ENCODE assay signal across 16 cellular contexts in genomic region chr3:190053919-190054672, GRCh38.
DNase-seq lines count a peak whose midpoint lies in the region; ATAC-seq, FAIRE-seq and TF ChIP-seq lines count a peak whose summit lies in the region.
"Had no signal": no experiment of that assay in that cellular context is flagged by ENCODE, and none has a peak within 500 bp of the region (broad histone marks: within the 10 kb centered on the region; RNA-seq: fewer than 3 reads in every experiment).

No MANE protein-coding gene starts in this region.

- no peaks in the 10 kb centered on the region for H3K9me3 ChIP-seq in MG63
- H3K9me3 ChIP-seq: gastrocnemius medialis had no signal

- TF ChIP-seq CTCF in bronchial epithelial cell (IDR thresholded peaks at IDR 0.05; ENCODE audit: insufficient read depth, low read length, severe bottlenecking) = peak; percentile 9
- TF ChIP-seq CTCF in mesothelial cell of epicardium (IDR thresholded peaks at IDR 0.05; ENCODE audit: unreplicated experiment) = peak; percentile 19

- H3K36me3 ChIP-seq in MG63 (peaks cover 19% of the 10 kb centered on the region), bronchial epithelial cell (ENCODE audit: control insufficient read depth, insufficient read depth, low read length) (no peaks in the 10 kb centered on the region)
- H3K36me3 ChIP-seq: gastrocnemius medialis had no signal

- no peaks in the 10 kb centered on the region for H3K9me3 Mint-ChIP-seq in mesothelial cell of epicardium
- H3K9me3 Mint-ChIP-seq: memory B cell had no signal

- H3K4me3 ChIP-seq in MG63 = no peak overlapping the region
- H3K4me3 ChIP-seq in bronchial epithelial cell (ENCODE audit: low read depth, low read length) = no peak overlapping the region
- H3K4me3 ChIP-seq: gastrocnemius medialis had no signal

- DNase-seq in Daoy (ENCODE audit: low read depth) (peak; percentile 39), MG63 (peak; percentile 49), bronchial epithelial cell (ENCODE audit: low read depth) (peak; percentile 80), mesothelial cell of epicardium (ENCODE audit: low spot score in 2 of 2, unreplicated experiment in 2 of 2) (no peak), retina (no peak), SK-N-DZ (ENCODE audit: low spot score) (no peak)
- no peak for DNase-seq in activated CD4-positive, CD25-positive, alpha-beta regulatory T cell treated with anti-CD3 and anti-CD28 coated beads, Interleukin-2, amount 50 U/mL, for 72 hours
- DNase-seq: aorta, gastrocnemius medialis, Kasumi-1, NCI-H510A treated with DMSO at 0.1 percent for 48 hours, T-helper 1 cell had no signal

- H3K36me3 Mint-ChIP-seq in mesothelial cell of epicardium = no peaks in the 10 kb centered on the region
- H3K36me3 Mint-ChIP-seq: memory B cell had no signal

- peaks cover 60% of the 10 kb centered on the region for H3K4me1 Mint-ChIP-seq in mesothelial cell of epicardium
- H3K4me1 Mint-ChIP-seq: memory B cell had no signal

- H3K4me3 Mint-ChIP-seq in mesothelial cell of epicardium = no peak overlapping the region
- H3K4me3 Mint-ChIP-seq: memory B cell had no signal

- H3K27ac Mint-ChIP-seq in mesothelial cell of epicardium = peak overlapping the region; percentile 84
- H3K27ac Mint-ChIP-seq: memory B cell had no signal

- no peak for ATAC-seq in HG03521 (IDR thresholded peaks at IDR 0.05; ENCODE audit: unreplicated experiment)
- ATAC-seq: sciatic nerve had no signal

- no peak for FAIRE-seq in bronchial epithelial cell (lab: Jason Lieb, UNC)
- FAIRE-seq: D721Med had no signal

- H3K27me3 ChIP-seq in MG63 = no peaks in the 10 kb centered on the region
- H3K27me3 ChIP-seq in bronchial epithelial cell (ENCODE audit: control insufficient read depth, insufficient read depth, low read length) = no peaks in the 10 kb centered on the region
- H3K27me3 ChIP-seq: gastrocnemius medialis had no signal

- H3K27me3 Mint-ChIP-seq in mesothelial cell of epicardium (ENCODE audit: low read depth) = no peaks in the 10 kb centered on the region
- H3K27me3 Mint-ChIP-seq: memory B cell had no signal

Comparison
In these comparisons a context has a peak if more than half of its experiments do, and no peak if none do; other contexts are left out.
1. DNase-seq: peak in Daoy (single experiment), MG63 (single experiment) and bronchial epithelial cell (single experiment); none in mesothelial cell of epicardium (0 of 2), retina (single experiment), activated CD4-positive, CD25-positive, alpha-beta regulatory T cell treated with anti-CD3 and anti-CD28 coated beads, Interleukin-2, amount 50 U/mL, for 72 hours (single experiment) and SK-N-DZ (single experiment).